ENCODE assay signal across 8 cellular contexts in genomic region chr16:4767872-4768548, GRCh38. TPM values are rescaled to one million over a fixed set of nuclear protein-coding genes. Genes with fewer than 3 reads are reported as not detected.
DNase-seq lines count a peak whose midpoint lies in the region; ATAC-seq, FAIRE-seq and TF ChIP-seq lines count a peak whose summit lies in the region.

No MANE protein-coding gene starts in this region.

- BruUV-seq in HepG2 (replicated peaks; lab: Mats Ljungman, UMichigan), result no TSS peak

- peak overlapping the region; percentile 96 for H3K4me3 Mint-ChIP-seq in activated CD4-positive, alpha-beta T cell treated with anti-CD3 and anti-CD28 coated beads, Interleukin-2, amount 10 ng/mL, durations not matched to agents 24 days and 14 days

- in situ Hi-C loops in HepG2 (cut with HindIII; ENCODE audit: extremely low pct_ligation_motif_present, low pct_unique_long_range_greater_than_20kb), result no loop called here

- H3K4me1 Mint-ChIP-seq in activated CD4-positive, alpha-beta T cell treated with anti-CD3 and anti-CD28 coated beads, Interleukin-2, amount 10 ng/mL, durations not matched to agents 24 days and 14 days, result peaks cover 24% of the 10 kb centered on the region

- H3K27me3 ChIP-seq in MM.1S (replicated peaks; ENCODE audit: insufficient read depth, low read length), result no peaks in the 10 kb centered on the region
- no peaks in the 10 kb centered on the region for H3K27me3 ChIP-seq in body of pancreas
- H3K27me3 ChIP-seq in HepG2 (ENCODE audit: control insufficient read depth in 1 of 2, insufficient read depth in 2 of 2, low read length in 2 of 2), result no peaks in the 10 kb centered on the region; a peak in 2 of 5 replicates
- no peaks in the 10 kb centered on the region for H3K27me3 ChIP-seq in tibial artery

- DNase-seq in activated CD4-positive, alpha-beta T cell treated with anti-CD3 and anti-CD28 coated beads, Interleukin-2, amount 10 ng/mL, durations not matched to agents 24 days and 14 days, result peak; percentile 66
- DNase-seq in activated CD4-positive, alpha-beta T cell treated with anti-CD3 and anti-CD28 coated beads, Interleukin-2, amount 50 U/mL, for 4 hours, result no peak
- DNase-seq in MM.1S (peak; percentile 16), body of pancreas (peak; percentile 25 to 37 (median 31)), HepG2 (ENCODE audit: low spot score) (no peak), tibial artery (peak; percentile 30 to 75), GM12892 (ENCODE audit: insufficient read length) (no peak), NCI-H526 treated with DMSO at 0.1 percent for 48 hours (lab: John Stamatoyannopoulos, UW) (no peak)

- no peak for FAIRE-seq in HepG2 (lab: Jason Lieb, UNC)
- no peak for FAIRE-seq in GM12892 (lab: Jason Lieb, UNC)

- TF ChIP-seq CTCF in MM.1S (IDR thresholded peaks at IDR 0.05; ENCODE audit: low read length), result no peak
- TF ChIP-seq CTCF in body of pancreas (IDR thresholded peaks at IDR 0.05), result no peak
- no peak for TF ChIP-seq CTCF in HepG2 (CRISPR knock-in tag; IDR thresholded peaks at IDR 0.05)
- TF ChIP-seq CTCF in tibial artery (IDR thresholded peaks at IDR 0.05), result no peak

- TF ChIP-seq POLR2A in body of pancreas (IDR thresholded peaks at IDR 0.05) (no peak), HepG2 (IDR thresholded peaks at IDR 0.05; ENCODE audit: insufficient read depth in 1 of 2, low read depth in 2 of 2, low read length in 2 of 2) (no peak), GM12892 (IDR thresholded peaks at IDR 0.05; ENCODE audit: low read depth, low read length) (no peak)

- peaks cover 17% of the 10 kb centered on the region; the same call in 1 of the 2 replicates for H3F3A ChIP-seq in MM.1S (ENCODE audit: insufficient read depth, low read length)

- H3K9me3 Mint-ChIP-seq in activated CD4-positive, alpha-beta T cell treated with anti-CD3 and anti-CD28 coated beads, Interleukin-2, amount 10 ng/mL, durations not matched to agents 24 days and 14 days, result no peaks in the 10 kb centered on the region

- no peak for ATAC-seq in body of pancreas
- 0 out of 3 replicates have a peak, but pooled peaks have one; percentile 3 for ATAC-seq in HepG2

- peaks cover 5% of the 10 kb centered on the region for H3K36me3 Mint-ChIP-seq in activated CD4-positive, alpha-beta T cell treated with anti-CD3 and anti-CD28 coated beads, Interleukin-2, amount 10 ng/mL, durations not matched to agents 24 days and 14 days (ENCODE audit: low read depth)

- no peak for TF ChIP-seq EP300 in HepG2 (IDR thresholded peaks at IDR 0.05; ENCODE audit: low read depth in 2 of 2, low read length in 2 of 2)
- no peak for TF ChIP-seq EP300 in HepG2 (CRISPR knock-in tag; IDR thresholded peaks at IDR 0.05; ENCODE audit: borderline replicate concordance)

- WGBS in body of pancreas, 2 donors, result 31 to 45% methylated on average over 17 of the region's 17 CpGs
- 4% methylated on average over 16 of the region's 17 CpGs for WGBS in HepG2 (ENCODE audit: low lambda C conversion rate)

- H3K9ac ChIP-seq in MM.1S (ENCODE audit: low read length) (peak overlapping the region; percentile 10; the same call in 1 of the 2 replicates), HepG2 (ENCODE audit: insufficient read depth, low read depth, low read length) (peak overlapping the region; percentile 92)

- no peak for TF ChIP-seq RAD21 in HepG2 (CRISPR knock-in tag; IDR thresholded peaks at IDR 0.05)

- no peaks in the 10 kb centered on the region for H4K20me1 ChIP-seq in MM.1S (ENCODE audit: insufficient read depth, low read length)
- H4K20me1 ChIP-seq in HepG2 (ENCODE audit: insufficient read depth, low read length), result no peaks in the 10 kb centered on the region

- H3K4me1 ChIP-seq in MM.1S (ENCODE audit: low read length), result peaks cover 10% of the 10 kb centered on the region; the same call in 1 of the 2 replicates
- H3K4me1 ChIP-seq in body of pancreas, result peaks cover 27% of the 10 kb centered on the region
- H3K4me1 ChIP-seq in HepG2 (ENCODE audit: insufficient read depth, low read length), result peaks cover 52% of the 10 kb centered on the region
- peaks cover 0 to 37% (median 25%) of the 10 kb centered on the region in 4 donors for H3K4me1 ChIP-seq in tibial artery

- no peaks in the 10 kb centered on the region for H3K27me3 Mint-ChIP-seq in activated CD4-positive, alpha-beta T cell treated with anti-CD3 and anti-CD28 coated beads, Interleukin-2, amount 10 ng/mL, durations not matched to agents 24 days and 14 days

- H3K27ac Mint-ChIP-seq in activated CD4-positive, alpha-beta T cell treated with anti-CD3 and anti-CD28 coated beads, Interleukin-2, amount 10 ng/mL, durations not matched to agents 24 days and 14 days, result peak overlapping the region; percentile 91

- no peaks in the 10 kb centered on the region for H3K9me3 ChIP-seq in MM.1S (replicated peaks; ENCODE audit: insufficient read depth, low read length)
- no peaks in the 10 kb centered on the region for H3K9me3 ChIP-seq in body of pancreas
- no peaks in the 10 kb centered on the region for H3K9me3 ChIP-seq in HepG2 (ENCODE audit: low read length)
- no peaks in the 10 kb centered on the region for H3K9me3 ChIP-seq in tibial artery

- H3K36me3 ChIP-seq in MM.1S (replicated peaks; ENCODE audit: insufficient read depth, low read length) (no peaks in the 10 kb centered on the region), body of pancreas (replicated peaks in 1 of 2; ENCODE audit: insufficient read depth in 1 of 2, low read depth in 2 of 2) (peaks cover 0 to 7% of the 10 kb centered on the region in 2 donors), HepG2 (replicated peaks in 1 of 2; ENCODE audit: control insufficient read depth in 1 of 2, insufficient read depth in 2 of 2, low read length in 2 of 2) (peaks cover 5 to 17% of the 10 kb centered on the region in 2 experiments; a peak in 3 of 5 replicates), tibial artery (peaks cover 9 to 26% (median 14%) of the 10 kb centered on the region in 3 donors)

- H3K27ac ChIP-seq in MM.1S (ENCODE audit: low read length) (no peak overlapping the region), body of pancreas (peak overlapping the region; percentile 72 to 87 (median 79)), HepG2 (ENCODE audit: extremely low read length, insufficient read depth, low read length) (peak overlapping the region; percentile 77), tibial artery (peak overlapping the region; percentile 85 to 88)

- intact Hi-C loops in activated CD4-positive, alpha-beta T cell treated with anti-CD3 and anti-CD28 coated beads, Interleukin-2, amount 10 ng/mL, durations not matched to agents 24 days and 14 days (cut with micrococcal nuclease), result loop anchor here (1.0 to 10.0 kb wide), 5 partner anchors 34 to 191 kb away; partner anchors contain the start of genes ANKS3, DNAAF8, ROGDI and SEC14L5
- intact Hi-C loops in body of pancreas (cut with DNase I) (no loop called here), HepG2 (cut with micrococcal nuclease; ENCODE audit: unreplicated experiment) (loop anchor here (2.0 to 5.0 kb wide), 3 partner anchors 35 to 191 kb away; partner anchors contain the start of genes ROGDI and SEC14L5), tibial artery (cut with DNase I; ENCODE audit: low total_unique reads) (loop anchor here (5.0 kb wide), 1 partner anchor 79 kb away; the partner anchor contains the start of genes GLYR1 and UBN1)

- H3K9me2 ChIP-seq in MM.1S (replicated peaks; ENCODE audit: insufficient read depth, low read length), result no peaks in the 10 kb centered on the region

- H3K4me2 ChIP-seq in MM.1S (ENCODE audit: low read depth, low read length) (peak overlapping the region; percentile 94), HepG2 (ENCODE audit: low read depth, low read length) (peak overlapping the region; percentile 99)

- POLR2A ChIA-PET in HepG2 (lab: Yijun Ruan, JAX), result interaction anchor here (0.8 to 3.1 kb wide), 16 partner anchors 11 to 190 kb away, joined by 3 to 40 read pairs (median 4); partner anchors contain the start of genes ANKS3, DNAAF8, PPL and ROGDI

- CTCF ChIA-PET in HepG2 (lab: Yijun Ruan, JAX; ENCODE audit: low intra/inter-chr PET ratio, low total read pairs), result no interaction called here

- H3K79me2 ChIP-seq in MM.1S (ENCODE audit: low read length), result peaks cover 19% of the 10 kb centered on the region
- H3K79me2 ChIP-seq in HepG2 (ENCODE audit: insufficient read depth, low read length), result peaks cover 19% of the 10 kb centered on the region

- peak overlapping the region; percentile 62 for H3K4me3 ChIP-seq in MM.1S (ENCODE audit: low read length)
- no peak overlapping the region for H3K4me3 ChIP-seq in body of pancreas
- H3K4me3 ChIP-seq in HepG2 (replicated peaks in 1 of 3; ENCODE audit: insufficient read depth in 1 of 3, low read depth in 2 of 3, low read length in 3 of 3), result peak overlapping the region; percentile 79 to 92 (median 91)
- peak overlapping the region; percentile 69 to 95 for H3K4me3 ChIP-seq in tibial artery

- H2AFZ ChIP-seq in MM.1S (ENCODE audit: low read length) (peak overlapping the region; percentile 69), HepG2 (ENCODE audit: low read length) (peak overlapping the region; percentile 60)

RNA-seq across cellular contexts. Expression of gene ZNF500, which starts 1.0 kb away (rescaled TPM):
- total RNA-seq in activated CD4-positive, alpha-beta T cell treated with anti-CD3 and anti-CD28 coated beads, Interleukin-2, amount 10 ng/mL, durations not matched to agents 24 days and 14 days, result 15.0 and 16.1 TPM in 2 replicates
- total RNA-seq in body of pancreas (10 to 100 TPM in 1 of 2 donors, 1 to 10 TPM in 1; 7.5 to 13.8 TPM), HepG2 (2016; rRNA removed; fragmentation: Illumina TruSeq; extraction: Trizol) (8.1 and 12.2 TPM in 2 replicates)
- 1.6 and 1.9 TPM in 2 replicates for total RNA-seq in HepG2 (2016; cell fraction: cytosol; rRNA removed; fragmentation: Illumina TruSeq; extraction: Trizol; ENCODE audit: low read depth)
- 8.1 and 12.2 TPM in 2 replicates for total RNA-seq in HepG2 (2016; cell fraction: insoluble cytoplasmic fraction; rRNA removed; fragmentation: Illumina TruSeq; extraction: Trizol)
- 3.8 and 4.4 TPM in 2 replicates for total RNA-seq in HepG2 (2016; cell fraction: membrane; rRNA removed; fragmentation: Illumina TruSeq; extraction: Trizol)
- 9.6 and 15.9 TPM in 2 replicates for total RNA-seq in HepG2 (2016; cell fraction: nucleus; rRNA removed; fragmentation: Illumina TruSeq; extraction: Trizol)
- polyA plus RNA-seq in HepG2 (2011; rRNA removed), result 6.1 and 7.4 TPM in 2 replicates
- polyA plus RNA-seq in HepG2 (2011; cell fraction: cytosol; rRNA removed), result 3.0 and 4.9 TPM in 2 replicates
- 17.2 and 20.4 TPM in 2 replicates for polyA plus RNA-seq in HepG2 (2011; cell fraction: nucleus; rRNA removed)
- polyA plus RNA-seq in HepG2 (2012), result 3.2 and 3.5 TPM in 2 replicates
- 0.76 and 0.78 TPM in 2 replicates for polyA plus RNA-seq in HepG2 (2016; cell fraction: cytosol; fragmentation: Illumina TruSeq; extraction: Trizol; ENCODE audit: low read depth)
- polyA plus RNA-seq in HepG2 (2016; cell fraction: insoluble cytoplasmic fraction; fragmentation: Illumina TruSeq; extraction: Trizol; ENCODE audit: low read depth), result 5.1 and 5.9 TPM in 2 replicates
- polyA plus RNA-seq in HepG2 (2016; cell fraction: membrane; fragmentation: Illumina TruSeq; extraction: Trizol; ENCODE audit: low read depth), result 1.9 and 2.5 TPM in 2 replicates
- 19.3 and 24.8 TPM in 2 replicates for polyA plus RNA-seq in HepG2 (2016; cell fraction: nucleus; fragmentation: Illumina TruSeq; extraction: Trizol; ENCODE audit: insufficient read depth, low read depth)
- 17.1 and 19.6 TPM in 2 replicates for polyA minus RNA-seq in HepG2 (2011; rRNA and poly(A)+ RNA removed; ENCODE audit: low replicate concordance)
- 2.6 and 3.3 TPM in 2 replicates for polyA minus RNA-seq in HepG2 (2011; cell fraction: cytosol; rRNA and poly(A)+ RNA removed)
- polyA minus RNA-seq in HepG2 (2011; cell fraction: nucleus; rRNA and poly(A)+ RNA removed), result 11.8 and 12.1 TPM in 2 replicates
- 3.0 TPM for polyA plus RNA-seq in GM12892 (2012; ENCODE audit: missing spikeins)

RNA-seq across cellular contexts. Expression of gene SEPTIN12, which starts 20.1 kb away (rescaled TPM):
- total RNA-seq in activated CD4-positive, alpha-beta T cell treated with anti-CD3 and anti-CD28 coated beads, Interleukin-2, amount 10 ng/mL, durations not matched to agents 24 days and 14 days, result not detected in 2 replicates
- total RNA-seq in body of pancreas (not detected), HepG2 (2016; rRNA removed; fragmentation: Illumina TruSeq; extraction: Trizol) (0.22 TPM in 1 of 2 replicates, not detected in the other)
- total RNA-seq in HepG2 (2016; cell fraction: cytosol; rRNA removed; fragmentation: Illumina TruSeq; extraction: Trizol; ENCODE audit: low read depth), result not detected in 2 replicates
- total RNA-seq in HepG2 (2016; cell fraction: insoluble cytoplasmic fraction; rRNA removed; fragmentation: Illumina TruSeq; extraction: Trizol), result not detected in 2 replicates
- not detected in 2 replicates for total RNA-seq in HepG2 (2016; cell fraction: membrane; rRNA removed; fragmentation: Illumina TruSeq; extraction: Trizol)
- total RNA-seq in HepG2 (2016; cell fraction: nucleus; rRNA removed; fragmentation: Illumina TruSeq; extraction: Trizol), result not detected in 2 replicates
- 0.31 TPM in 1 of 2 replicates, not detected in the other for polyA plus RNA-seq in HepG2 (2011; rRNA removed)
- polyA plus RNA-seq in HepG2 (2011; cell fraction: cytosol; rRNA removed), result not detected in 2 replicates
- polyA plus RNA-seq in HepG2 (2011; cell fraction: nucleus; rRNA removed), result 0.29 and 0.43 TPM in 2 replicates
- 0.50 TPM in 1 of 2 replicates, not detected in the other for polyA plus RNA-seq in HepG2 (2012)
- not detected in 2 replicates for polyA plus RNA-seq in HepG2 (2016; cell fraction: cytosol; fragmentation: Illumina TruSeq; extraction: Trizol; ENCODE audit: low read depth)
- polyA plus RNA-seq in HepG2 (2016; cell fraction: insoluble cytoplasmic fraction; fragmentation: Illumina TruSeq; extraction: Trizol; ENCODE audit: low read depth), result not detected in 2 replicates
- not detected in 2 replicates for polyA plus RNA-seq in HepG2 (2016; cell fraction: membrane; fragmentation: Illumina TruSeq; extraction: Trizol; ENCODE audit: low read depth)
- not detected in 2 replicates for polyA plus RNA-seq in HepG2 (2016; cell fraction: nucleus; fragmentation: Illumina TruSeq; extraction: Trizol; ENCODE audit: insufficient read depth, low read depth)
- 0.89 TPM in 1 of 2 replicates, not detected in the other for polyA minus RNA-seq in HepG2 (2011; rRNA and poly(A)+ RNA removed; ENCODE audit: low replicate concordance)
- not detected in 2 replicates for polyA minus RNA-seq in HepG2 (2011; cell fraction: cytosol; rRNA and poly(A)+ RNA removed)
- not detected in 2 replicates for polyA minus RNA-seq in HepG2 (2011; cell fraction: nucleus; rRNA and poly(A)+ RNA removed)
- polyA plus RNA-seq in GM12892 (2012; ENCODE audit: missing spikeins), result not detected

RNA-seq across cellular contexts. Expression of gene SMIM22, which starts 27.2 kb away (rescaled TPM):
- not detected in 2 replicates for total RNA-seq in activated CD4-positive, alpha-beta T cell treated with anti-CD3 and anti-CD28 coated beads, Interleukin-2, amount 10 ng/mL, durations not matched to agents 24 days and 14 days
- total RNA-seq in body of pancreas (10 to 100 TPM in 1 of 2 donors, 1 to 10 TPM in 1; 4.7 to 29.3 TPM), HepG2 (2016; rRNA removed; fragmentation: Illumina TruSeq; extraction: Trizol) (not detected in 2 replicates)
- total RNA-seq in HepG2 (2016; cell fraction: cytosol; rRNA removed; fragmentation: Illumina TruSeq; extraction: Trizol; ENCODE audit: low read depth), result not detected in 2 replicates
- not detected in 2 replicates for total RNA-seq in HepG2 (2016; cell fraction: insoluble cytoplasmic fraction; rRNA removed; fragmentation: Illumina TruSeq; extraction: Trizol)
- total RNA-seq in HepG2 (2016; cell fraction: membrane; rRNA removed; fragmentation: Illumina TruSeq; extraction: Trizol), result not detected in 2 replicates
- not detected in 2 replicates for total RNA-seq in HepG2 (2016; cell fraction: nucleus; rRNA removed; fragmentation: Illumina TruSeq; extraction: Trizol)
- not detected in 2 replicates for polyA plus RNA-seq in HepG2 (2011; rRNA removed)
- not detected in 2 replicates for polyA plus RNA-seq in HepG2 (2011; cell fraction: cytosol; rRNA removed)
- polyA plus RNA-seq in HepG2 (2011; cell fraction: nucleus; rRNA removed), result not detected in 2 replicates
- 0.52 TPM in 1 of 2 replicates, not detected in the other for polyA plus RNA-seq in HepG2 (2012)
- not detected in 2 replicates for polyA plus RNA-seq in HepG2 (2016; cell fraction: cytosol; fragmentation: Illumina TruSeq; extraction: Trizol; ENCODE audit: low read depth)
- not detected in 2 replicates for polyA plus RNA-seq in HepG2 (2016; cell fraction: insoluble cytoplasmic fraction; fragmentation: Illumina TruSeq; extraction: Trizol; ENCODE audit: low read depth)
- not detected in 2 replicates for polyA plus RNA-seq in HepG2 (2016; cell fraction: membrane; fragmentation: Illumina TruSeq; extraction: Trizol; ENCODE audit: low read depth)
- not detected in 2 replicates for polyA plus RNA-seq in HepG2 (2016; cell fraction: nucleus; fragmentation: Illumina TruSeq; extraction: Trizol; ENCODE audit: insufficient read depth, low read depth)
- polyA minus RNA-seq in HepG2 (2011; rRNA and poly(A)+ RNA removed; ENCODE audit: low replicate concordance), result not detected in 2 replicates
- not detected in 2 replicates for polyA minus RNA-seq in HepG2 (2011; cell fraction: cytosol; rRNA and poly(A)+ RNA removed)
- not detected in 2 replicates for polyA minus RNA-seq in HepG2 (2011; cell fraction: nucleus; rRNA and poly(A)+ RNA removed)
- not detected for polyA plus RNA-seq in GM12892 (2012; ENCODE audit: missing spikeins)

RNA-seq across cellular contexts. Expression of gene DNAAF8, which starts 33.7 kb away (rescaled TPM):
- not detected in 2 replicates for total RNA-seq in activated CD4-positive, alpha-beta T cell treated with anti-CD3 and anti-CD28 coated beads, Interleukin-2, amount 10 ng/mL, durations not matched to agents 24 days and 14 days
- under 1 TPM; under 0.01 to 0.26 TPM for total RNA-seq in body of pancreas
- total RNA-seq in HepG2 (2016; rRNA removed; fragmentation: Illumina TruSeq; extraction: Trizol), result 0.38 and 0.44 TPM in 2 replicates
- 0.44 and 0.81 TPM in 2 replicates for total RNA-seq in HepG2 (2016; cell fraction: cytosol; rRNA removed; fragmentation: Illumina TruSeq; extraction: Trizol; ENCODE audit: low read depth)
- 0.15 TPM in 1 of 2 replicates, not detected in the other for total RNA-seq in HepG2 (2016; cell fraction: insoluble cytoplasmic fraction; rRNA removed; fragmentation: Illumina TruSeq; extraction: Trizol)
- 0.14 and 0.65 TPM in 2 replicates for total RNA-seq in HepG2 (2016; cell fraction: membrane; rRNA removed; fragmentation: Illumina TruSeq; extraction: Trizol)
- total RNA-seq in HepG2 (2016; cell fraction: nucleus; rRNA removed; fragmentation: Illumina TruSeq; extraction: Trizol), result 0.31 TPM in 1 of 2 replicates, not detected in the other
- 0.27 TPM in 1 of 2 replicates, not detected in the other for polyA plus RNA-seq in HepG2 (2011; rRNA removed)
- polyA plus RNA-seq in HepG2 (2011; cell fraction: cytosol; rRNA removed), result 0.03 and 0.16 TPM in 2 replicates
- polyA plus RNA-seq in HepG2 (2011; cell fraction: nucleus; rRNA removed), result not detected in 2 replicates
- 0.12 and 0.21 TPM in 2 replicates for polyA plus RNA-seq in HepG2 (2012)
- 0.15 and 0.24 TPM in 2 replicates for polyA plus RNA-seq in HepG2 (2016; cell fraction: cytosol; fragmentation: Illumina TruSeq; extraction: Trizol; ENCODE audit: low read depth)
- polyA plus RNA-seq in HepG2 (2016; cell fraction: insoluble cytoplasmic fraction; fragmentation: Illumina TruSeq; extraction: Trizol; ENCODE audit: low read depth), result 0.34 and 0.57 TPM in 2 replicates
- 0.17 and 0.40 TPM in 2 replicates for polyA plus RNA-seq in HepG2 (2016; cell fraction: membrane; fragmentation: Illumina TruSeq; extraction: Trizol; ENCODE audit: low read depth)
- not detected in 2 replicates for polyA plus RNA-seq in HepG2 (2016; cell fraction: nucleus; fragmentation: Illumina TruSeq; extraction: Trizol; ENCODE audit: insufficient read depth, low read depth)
- 0.70 TPM in 1 of 2 replicates, not detected in the other for polyA minus RNA-seq in HepG2 (2011; rRNA and poly(A)+ RNA removed; ENCODE audit: low replicate concordance)
- not detected in 2 replicates for polyA minus RNA-seq in HepG2 (2011; cell fraction: cytosol; rRNA and poly(A)+ RNA removed)
- polyA minus RNA-seq in HepG2 (2011; cell fraction: nucleus; rRNA and poly(A)+ RNA removed), result 0.50 TPM in 1 of 2 replicates, not detected in the other
- polyA plus RNA-seq in GM12892 (2012; ENCODE audit: missing spikeins), result 0.40 TPM

RNA-seq across cellular contexts. Expression of gene ANKS3, which starts 33.9 kb away (rescaled TPM):
- 21.8 and 22.3 TPM in 2 replicates for total RNA-seq in activated CD4-positive, alpha-beta T cell treated with anti-CD3 and anti-CD28 coated beads, Interleukin-2, amount 10 ng/mL, durations not matched to agents 24 days and 14 days
- 10 to 100 TPM; 16.6 to 64.9 TPM for total RNA-seq in body of pancreas
- 6.6 and 15.9 TPM in 2 replicates for total RNA-seq in HepG2 (2016; rRNA removed; fragmentation: Illumina TruSeq; extraction: Trizol)
- total RNA-seq in HepG2 (2016; cell fraction: cytosol; rRNA removed; fragmentation: Illumina TruSeq; extraction: Trizol; ENCODE audit: low read depth), result 34.4 and 34.9 TPM in 2 replicates
- 6.2 and 13.8 TPM in 2 replicates for total RNA-seq in HepG2 (2016; cell fraction: insoluble cytoplasmic fraction; rRNA removed; fragmentation: Illumina TruSeq; extraction: Trizol)
- 29.2 and 30.9 TPM in 2 replicates for total RNA-seq in HepG2 (2016; cell fraction: membrane; rRNA removed; fragmentation: Illumina TruSeq; extraction: Trizol)
- 17.3 and 17.4 TPM in 2 replicates for total RNA-seq in HepG2 (2016; cell fraction: nucleus; rRNA removed; fragmentation: Illumina TruSeq; extraction: Trizol)
- polyA plus RNA-seq in HepG2 (2011; rRNA removed), result 11.4 and 14.4 TPM in 2 replicates
- polyA plus RNA-seq in HepG2 (2011; cell fraction: cytosol; rRNA removed), result 5.8 and 7.5 TPM in 2 replicates
- polyA plus RNA-seq in HepG2 (2011; cell fraction: nucleus; rRNA removed), result 58.0 and 68.7 TPM in 2 replicates
- polyA plus RNA-seq in HepG2 (2012), result 6.3 and 7.6 TPM in 2 replicates
- 2.4 and 2.5 TPM in 2 replicates for polyA plus RNA-seq in HepG2 (2016; cell fraction: cytosol; fragmentation: Illumina TruSeq; extraction: Trizol; ENCODE audit: low read depth)
- 3.9 and 5.0 TPM in 2 replicates for polyA plus RNA-seq in HepG2 (2016; cell fraction: insoluble cytoplasmic fraction; fragmentation: Illumina TruSeq; extraction: Trizol; ENCODE audit: low read depth)
- polyA plus RNA-seq in HepG2 (2016; cell fraction: membrane; fragmentation: Illumina TruSeq; extraction: Trizol; ENCODE audit: low read depth), result 3.0 and 4.2 TPM in 2 replicates
- polyA plus RNA-seq in HepG2 (2016; cell fraction: nucleus; fragmentation: Illumina TruSeq; extraction: Trizol; ENCODE audit: insufficient read depth, low read depth), result 32.9 and 37.2 TPM in 2 replicates
- polyA minus RNA-seq in HepG2 (2011; rRNA and poly(A)+ RNA removed; ENCODE audit: low replicate concordance), result 23.8 and 32.8 TPM in 2 replicates
- polyA minus RNA-seq in HepG2 (2011; cell fraction: cytosol; rRNA and poly(A)+ RNA removed), result 3.9 and 4.8 TPM in 2 replicates
- polyA minus RNA-seq in HepG2 (2011; cell fraction: nucleus; rRNA and poly(A)+ RNA removed), result 25.6 and 28.0 TPM in 2 replicates
- 6.8 TPM for polyA plus RNA-seq in GM12892 (2012; ENCODE audit: missing spikeins)

Comparison
In these comparisons a context has a peak if more than half of its experiments do, and no peak if none do; other contexts are left out.
1. DNase-seq: peak in activated CD4-positive, alpha-beta T cell treated with anti-CD3 and anti-CD28 coated beads, Interleukin-2, amount 10 ng/mL, durations not matched to agents 24 days and 14 days (single experiment), MM.1S (single experiment), body of pancreas (4 of 4) and tibial artery (2 of 2); none in activated CD4-positive, alpha-beta T cell treated with anti-CD3 and anti-CD28 coated beads, Interleukin-2, amount 50 U/mL, for 4 hours (0 of 2), HepG2 (single experiment), GM12892 (single experiment) and NCI-H526 treated with DMSO at 0.1 percent for 48 hours (single experiment).
2. H3K4me3 ChIP-seq: peak in MM.1S (single experiment), HepG2 (3 of 3) and tibial artery (2 of 2); none in body of pancreas (0 of 2).